ENCODE assay signal across 16 cellular contexts in the genomic region with DNA sequence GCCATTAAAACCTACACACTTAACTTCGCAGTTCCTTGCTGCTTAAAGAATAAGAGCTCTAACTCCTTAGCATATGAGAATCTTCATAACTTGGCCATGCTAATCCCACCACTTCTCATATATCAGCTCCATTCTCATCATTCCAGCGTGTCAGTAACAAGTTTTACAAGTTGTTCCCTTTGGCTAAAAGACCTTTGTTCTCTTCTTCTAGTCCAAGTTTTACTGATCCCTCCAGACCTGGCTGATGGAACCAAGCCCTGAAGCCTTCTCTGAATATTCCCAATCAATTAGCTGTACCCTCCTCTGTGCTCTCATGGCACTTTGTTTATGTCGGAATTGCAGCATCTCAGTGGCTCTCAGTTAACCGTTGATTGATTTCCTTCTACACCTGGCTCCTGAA. TPM values are rescaled to one million over a fixed set of nuclear protein-coding genes. Genes with fewer than 3 reads are reported as not detected.
DNase-seq lines count a peak whose midpoint lies in the region; TF ChIP-seq lines count a peak whose summit lies in the region.
"Had no signal": no experiment of that assay in that cellular context is flagged by ENCODE, and none has a peak within 500 bp of the region (broad histone marks: within the 10 kb centered on the region; RNA-seq: fewer than 3 reads in every experiment).

No MANE protein-coding gene starts in this region.

- peak overlapping the region; percentile 57 for H3K14ac ChIP-seq in trophoblast cell (ENCODE audit: low read length)

- peaks cover 21% of the 10 kb centered on the region for H3K79me2 ChIP-seq in trophoblast cell (ENCODE audit: control insufficient read depth, insufficient read depth, low read length, poor library complexity)

- WGBS in trophoblast cell (ENCODE audit: extremely low coverage, insufficient coverage, insufficient read length) = no CpG with 5 or more reads among the region's 4 CpGs

- H3K18ac ChIP-seq in trophoblast cell (ENCODE audit: low read length) = peak overlapping the region; percentile 75

- DNase-seq in AG10803 (ENCODE audit: low read depth) = peak; percentile 30
- peak; percentile 47 for DNase-seq in fibroblast of villous mesenchyme (ENCODE audit: low read depth)
- DNase-seq in trophoblast cell = peak in 1 of 2 donors; percentile 79
- DNase-seq in kidney glomerular epithelial cell (lab: John Stamatoyannopoulos, UW) = no peak
- DNase-seq in NCI-H69 (lab: John Stamatoyannopoulos, UW) = no peak
- no peak for DNase-seq in foreskin melanocyte
- no peak for DNase-seq in vagina (ENCODE audit: extremely low spot score in 2 of 2)
- DNase-seq: 8988T, Calu3, Kasumi-1, NCI-H2029, NCI-H526, RPMI8226, SW 1271 had no signal

- H2BK120ac ChIP-seq in trophoblast cell (ENCODE audit: insufficient read depth, low read length, poor library complexity) = peak overlapping the region; percentile 85

- H2AFZ ChIP-seq in trophoblast cell (ENCODE audit: insufficient read depth, low read length, poor library complexity) = no peak overlapping the region

- peak overlapping the region; percentile 68 for H2AK5ac ChIP-seq in trophoblast cell (ENCODE audit: low read length)

- H3K9ac ChIP-seq in HUES48 (ENCODE audit: low read depth, low read length) (no peak overlapping the region), trophoblast cell (ENCODE audit: low read length) (no peak overlapping the region)

- H3K36me3 ChIP-seq in HUES48 (ENCODE audit: control insufficient read depth, insufficient read depth, low read length) = no peaks in the 10 kb centered on the region
- H3K36me3 ChIP-seq in trophoblast cell (ENCODE audit: control insufficient read depth in 1 of 2, insufficient read depth in 2 of 2, low read length in 2 of 2) = peaks cover 7 to 11% of the 10 kb centered on the region in 2 experiments
- H3K36me3 ChIP-seq in vagina = no peaks in the 10 kb centered on the region

- intact Hi-C loops in vagina (cut with DNase I) = no loop called here

- no peak overlapping the region for H3K23ac ChIP-seq in trophoblast cell (ENCODE audit: low read length)

- H4K8ac ChIP-seq in trophoblast cell (ENCODE audit: low read depth, low read length) = peak overlapping the region; percentile 66

- H3K79me1 ChIP-seq in trophoblast cell (ENCODE audit: low read length) = peaks cover 29% of the 10 kb centered on the region

- peak overlapping the region; percentile 40 for H3K4me2 ChIP-seq in trophoblast cell (ENCODE audit: low read length)

- 0 out of 2 replicates have a peak, but pooled peaks cover 2% of the 10 kb centered on the region for H3K9me3 ChIP-seq in HUES48 (ENCODE audit: control insufficient read depth, insufficient read depth, low read length)
- H3K9me3 ChIP-seq in trophoblast cell (ENCODE audit: insufficient read depth, low read depth, low read length) = peaks cover 9% of the 10 kb centered on the region
- H3K9me3 ChIP-seq in vagina = no peaks in the 10 kb centered on the region

- H2BK5ac ChIP-seq in trophoblast cell (ENCODE audit: low read depth, low read length, poor library complexity) = peak overlapping the region; percentile 85

- H3K4ac ChIP-seq in trophoblast cell (ENCODE audit: low read depth, low read length) = peak overlapping the region; percentile 75

- peak overlapping the region; percentile 30 for H2BK12ac ChIP-seq in trophoblast cell (ENCODE audit: low read length)

- H3K4me3 ChIP-seq in AG10803 (ENCODE audit: low read length) (no peak overlapping the region), HUES48 (ENCODE audit: low read depth, low read length) (no peak overlapping the region), fibroblast of villous mesenchyme (ENCODE audit: low read depth, low read length) (no peak overlapping the region), trophoblast cell (ENCODE audit: low read depth, low read length) (no peak overlapping the region), vagina (no peak overlapping the region)

- H3K27ac ChIP-seq in HUES48 (ENCODE audit: low read depth, low read length) = peak overlapping the region; percentile 69
- H3K27ac ChIP-seq in trophoblast cell (ENCODE audit: low read depth, low read length) = peak overlapping the region; percentile 78
- H3K27ac ChIP-seq in vagina = no peak overlapping the region
- H3K27ac ChIP-seq: C4-2B had no signal

- no peaks in the 10 kb centered on the region for H3K27me3 ChIP-seq in HUES48 (ENCODE audit: control insufficient read depth, insufficient read depth, low read length)
- H3K27me3 ChIP-seq in trophoblast cell (ENCODE audit: insufficient read depth, low read length) = no peaks in the 10 kb centered on the region
- no peaks in the 10 kb centered on the region for H3K27me3 ChIP-seq in vagina

- peak overlapping the region; percentile 85 for H4K91ac ChIP-seq in trophoblast cell (ENCODE audit: low read depth, low read length)

- H4K12ac ChIP-seq in trophoblast cell (ENCODE audit: low read depth, low read length) = peak overlapping the region; percentile 68

- peaks cover 12% of the 10 kb centered on the region; the same call in 1 of the 2 replicates for H3K4me1 ChIP-seq in HUES48 (ENCODE audit: control insufficient read depth, insufficient read depth, low read length)
- peaks cover 6 to 22% of the 10 kb centered on the region in 2 experiments for H3K4me1 ChIP-seq in trophoblast cell (ENCODE audit: control insufficient read depth in 1 of 2, insufficient read depth in 2 of 2, low read length in 2 of 2)
- peaks cover 18% of the 10 kb centered on the region for H3K4me1 ChIP-seq in vagina

- TF ChIP-seq CTCF in AG10803 (conservative IDR thresholded peaks at IDR 0.05; ENCODE audit: low read length) (no peak), fibroblast of villous mesenchyme (IDR thresholded peaks at IDR 0.05; ENCODE audit: insufficient read depth, low read depth, low read length) (no peak), vagina (IDR thresholded peaks at IDR 0.05) (no peak)

- no peak for TF ChIP-seq POLR2A in vagina (IDR thresholded peaks at IDR 0.05)

RNA-seq across cellular contexts. Expression of gene GAB2, which starts 35.8 kb away (rescaled TPM):
- 8.2 and 11.3 TPM in 2 replicates for total RNA-seq in fibroblast of villous mesenchyme
- polyA plus RNA-seq in trophoblast cell (2013) = 105 and 110 TPM in 2 replicates
- 24.6 TPM for total RNA-seq in vagina

Comparison
In these comparisons a context has a peak if more than half of its experiments do, and no peak if none do; other contexts are left out.
1. DNase-seq: peak in AG10803 (single experiment) and fibroblast of villous mesenchyme (single experiment); none in kidney glomerular epithelial cell (single experiment), NCI-H69 (single experiment), foreskin melanocyte (single experiment) and vagina (0 of 2).